ENCODE assay signal across 8 cellular contexts in the genomic region with DNA sequence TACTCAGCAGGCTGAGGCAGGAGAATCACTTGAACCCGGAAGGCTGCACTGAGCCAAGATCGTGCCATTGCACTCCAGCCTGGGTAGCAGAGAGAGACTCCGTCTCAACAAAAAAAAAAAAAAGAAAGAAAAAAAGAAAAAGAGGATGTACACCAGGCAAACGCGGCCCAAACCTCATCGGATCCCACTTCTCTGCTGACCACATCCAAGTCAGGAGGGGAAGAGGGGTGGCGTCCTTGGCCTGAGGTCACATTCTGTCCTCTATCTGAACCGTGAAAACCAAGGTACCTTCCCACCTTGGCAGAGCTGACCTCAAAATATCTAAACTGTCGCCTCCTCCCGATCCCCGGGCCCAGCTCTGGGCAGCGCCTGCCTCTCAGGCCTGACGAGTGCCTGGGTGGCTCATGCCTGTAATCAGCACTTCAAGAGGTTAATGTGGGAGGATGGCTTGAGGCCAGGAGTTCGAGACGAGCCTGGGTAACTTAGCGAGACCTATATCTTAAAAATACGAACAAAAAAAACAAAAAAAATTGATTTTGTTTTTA.
DNase-seq lines count a peak whose midpoint lies in the region; ATAC-seq lines count a peak whose summit lies in the region.

No MANE protein-coding gene starts in this region.

- peak overlapping the region; percentile 75 for H3K4me3 Mint-ChIP-seq in T-helper 2 cell treated with Interferon-gamma antibody and Interleukin-4, amounts not matched to agents 5 μg/mL and 100 μg/mL, for 36 hours

- no peaks in the 10 kb centered on the region for H3K9me3 ChIP-seq in iPS-18a (ENCODE audit: control insufficient read depth, low read depth, low read length)

- H3K9ac ChIP-seq in iPS-18a (ENCODE audit: low read length) = no peak overlapping the region

- no peaks in the 10 kb centered on the region for H3K4me1 ChIP-seq in iPS-18a (ENCODE audit: control insufficient read depth, low read depth, low read length)

- H3K4me3 ChIP-seq in iPS-18a (ENCODE audit: low read length) = peak overlapping the region; percentile 85

- H3K27ac Mint-ChIP-seq in T-helper 2 cell treated with Interferon-gamma antibody and Interleukin-4, amounts not matched to agents 5 μg/mL and 100 μg/mL, for 36 hours = peak overlapping the region; percentile 60

- no peaks in the 10 kb centered on the region for H3K27me3 Mint-ChIP-seq in T-helper 2 cell treated with Interferon-gamma antibody and Interleukin-4, amounts not matched to agents 5 μg/mL and 100 μg/mL, for 36 hours (ENCODE audit: low read depth)

- H3K27ac ChIP-seq in iPS-18a (ENCODE audit: low read length) = no peak overlapping the region

- H3K36me3 Mint-ChIP-seq in T-helper 2 cell treated with Interferon-gamma antibody and Interleukin-4, amounts not matched to agents 5 μg/mL and 100 μg/mL, for 36 hours (ENCODE audit: low read depth) = peaks cover 28% of the 10 kb centered on the region

- peaks cover 26% of the 10 kb centered on the region for H3K36me3 ChIP-seq in iPS-18a (ENCODE audit: control insufficient read depth, low read depth, low read length)

- H3K27me3 ChIP-seq in iPS-18a (ENCODE audit: control insufficient read depth, insufficient read depth, low read length) = no peaks in the 10 kb centered on the region

- no peak for ATAC-seq in stimulated activated naive CD8-positive, alpha-beta T cell treated with anti-CD3 and anti-CD28 coated beads, Interleukin-15, Interleukin-2, amounts not matched to agents 100 U/mL and 50 U/mL, for 24 hours
- ATAC-seq in GM19023 (IDR thresholded peaks at IDR 0.05; ENCODE audit: unreplicated experiment) = no peak

- H3K9me3 Mint-ChIP-seq in T-helper 2 cell treated with Interferon-gamma antibody and Interleukin-4, amounts not matched to agents 5 μg/mL and 100 μg/mL, for 36 hours = no peaks in the 10 kb centered on the region

- H3K4me1 Mint-ChIP-seq in T-helper 2 cell treated with Interferon-gamma antibody and Interleukin-4, amounts not matched to agents 5 μg/mL and 100 μg/mL, for 36 hours (ENCODE audit: low read depth) = peaks cover 15% of the 10 kb centered on the region

- no peak for DNase-seq in T-helper 2 cell treated with Interferon-gamma antibody and Interleukin-4, amounts not matched to agents 5 μg/mL and 100 μg/mL, for 36 hours (ENCODE audit: low spot score)
- DNase-seq in T-helper 2 cell (no peak), SW480 (ENCODE audit: low spot score) (peak; percentile 33), NCI-H146 (lab: John Stamatoyannopoulos, UW) (no peak), DMS153 (lab: John Stamatoyannopoulos, UW) (no peak)
- DNase-seq in stimulated activated naive CD8-positive, alpha-beta T cell treated with anti-CD3 and anti-CD28 coated beads, Interleukin-15, Interleukin-2, amounts not matched to agents 100 U/mL and 50 U/mL, for 24 hours = peak; percentile 23

Comparison
In these comparisons a context has a peak if more than half of its experiments do, and no peak if none do; other contexts are left out.
1. DNase-seq: peak in SW480 (single experiment) and stimulated activated naive CD8-positive, alpha-beta T cell treated with anti-CD3 and anti-CD28 coated beads, Interleukin-15, Interleukin-2, amounts not matched to agents 100 U/mL and 50 U/mL, for 24 hours (single experiment); none in T-helper 2 cell treated with Interferon-gamma antibody and Interleukin-4, amounts not matched to agents 5 μg/mL and 100 μg/mL, for 36 hours (single experiment), T-helper 2 cell (0 of 5), NCI-H146 (single experiment) and DMS153 (single experiment).